In the genomic region with DNA sequence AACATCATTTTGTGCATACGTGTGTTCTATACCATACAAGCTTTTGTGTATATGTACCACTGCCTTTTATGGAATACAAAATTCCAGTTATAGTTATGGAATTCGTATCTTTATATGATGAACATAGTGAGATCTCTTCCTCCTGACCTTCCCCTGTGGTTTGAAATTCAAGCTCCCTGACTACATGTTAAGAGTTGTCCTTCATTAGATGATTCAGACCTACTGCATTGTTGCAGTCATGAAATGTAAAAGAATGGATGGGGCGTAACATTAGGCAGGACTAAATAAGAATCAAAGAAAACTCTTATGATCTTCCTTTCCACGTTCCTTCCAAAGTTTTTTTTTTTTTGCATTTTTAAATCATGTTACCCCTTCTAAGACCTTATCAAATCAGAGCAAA, we compare ENCODE assay signal across 28 cellular contexts.
"Had no signal": no experiment of that assay in that cellular context is flagged by ENCODE, and none has a peak within 500 bp of the region (broad histone marks: within the 10 kb centered on the region; RNA-seq: fewer than 3 reads in every experiment).

No MANE protein-coding gene starts in this region.

- H3K27ac Mint-ChIP-seq: natural killer cell; nephron; neural progenitor cell; progenitor cell of endocrine pancreas; stimulated activated effector memory CD8-positive, alpha-beta T cell treated with anti-CD3 and anti-CD28 coated beads, Interleukin-12 subunit alpha, Interleukin-12 subunit beta, amount 100 ng/mL, for 72 hours; stimulated activated naive B cell treated with anti-CD40 and anti-IgM and Interleukin-4, amounts not matched to agents 10 μg/mL and 1 μg/mL and 100 μg/mL, for 72 hours; stimulated activated naive CD8-positive, alpha-beta T cell treated with anti-CD3 and anti-CD28 coated beads, Interleukin-15, Interleukin-2, amounts not matched to agents 100 ng/mL and 50 ng/mL, for 24 hours had no signal

- DNase-seq: natural killer cell; occipital lobe; ovary; posterior cingulate gyrus; psoas muscle; right cardiac atrium; right lobe of liver; sigmoid colon; small intestine; stimulated activated CD4-positive, alpha-beta T cell treated with anti-CD3 and anti-CD28 coated beads, Interleukin-15, amount 100 ng/mL, for 24 hours; stimulated activated CD4-positive, alpha-beta T cell treated with anti-CD3 and anti-CD28 coated beads, Interleukin-2, amount 100 ng/mL, for 24 hours; stimulated activated CD4-positive, alpha-beta T cell treated with anti-CD3 and anti-CD28 coated beads, Interleukin-2, amount 100 ng/mL, for 48 hours; stimulated activated CD4-positive, alpha-beta T cell treated with anti-CD3 and anti-CD28 coated beads, Interleukin-4, amount 100 ng/mL, for 24 hours; stimulated activated naive B cell treated with anti-CD40 and anti-IgM and Interleukin-4, amounts not matched to agents 10 μg/mL and 1 μg/mL and 100 μg/mL, for 72 hours; stimulated activated naive CD4-positive, alpha-beta T cell treated with Interleukin-2 at 50 U/mL for 16 hours; stomach; thyroid gland; trophoblast cell; upper lobe of right lung; uterus had no signal

- H3K4me1 Mint-ChIP-seq: natural killer cell; nephron; stimulated activated effector memory CD8-positive, alpha-beta T cell treated with anti-CD3 and anti-CD28 coated beads, Interleukin-12 subunit alpha, Interleukin-12 subunit beta, amount 100 ng/mL, for 72 hours; stimulated activated naive B cell treated with anti-CD40 and anti-IgM and Interleukin-4, amounts not matched to agents 10 μg/mL and 1 μg/mL and 100 μg/mL, for 72 hours had no signal

- H3K9me3 ChIP-seq: ovary, psoas muscle, right lobe of liver, sigmoid colon, stomach, thoracic aorta, thyroid gland, tibial nerve, upper lobe of right lung, uterus had no signal

- H3K4me3 ChIP-seq: neural progenitor cell, ovary, psoas muscle, right lobe of liver, sigmoid colon, stomach, thoracic aorta, thyroid gland, tibial nerve, upper lobe of right lung, uterus had no signal

- H3K4me1 ChIP-seq: parathyroid adenoma, psoas muscle, right lobe of liver, sigmoid colon, stomach, thyroid gland, tibial nerve, upper lobe of right lung, uterus had no signal

- H3K36me3 ChIP-seq: neural progenitor cell, ovary, right lobe of liver, sigmoid colon, stomach, thoracic aorta, thyroid gland, tibial nerve, upper lobe of right lung, uterus had no signal

- H3K9me3 Mint-ChIP-seq: nephron; stimulated activated effector memory CD8-positive, alpha-beta T cell treated with anti-CD3 and anti-CD28 coated beads, Interleukin-12 subunit alpha, Interleukin-12 subunit beta, amount 100 ng/mL, for 72 hours; stimulated activated naive B cell treated with anti-CD40 and anti-IgM and Interleukin-4, amounts not matched to agents 10 μg/mL and 1 μg/mL and 100 μg/mL, for 72 hours; stimulated activated naive CD8-positive, alpha-beta T cell treated with anti-CD3 and anti-CD28 coated beads, Interleukin-15, Interleukin-2, amounts not matched to agents 100 ng/mL and 50 ng/mL, for 24 hours had no signal

- H3K4me3 Mint-ChIP-seq: natural killer cell; nephron; neural progenitor cell; stimulated activated effector memory CD8-positive, alpha-beta T cell treated with anti-CD3 and anti-CD28 coated beads, Interleukin-12 subunit alpha, Interleukin-12 subunit beta, amount 100 ng/mL, for 72 hours; stimulated activated naive B cell treated with anti-CD40 and anti-IgM and Interleukin-4, amounts not matched to agents 10 μg/mL and 1 μg/mL and 100 μg/mL, for 72 hours; stimulated activated naive CD8-positive, alpha-beta T cell treated with anti-CD3 and anti-CD28 coated beads, Interleukin-15, Interleukin-2, amounts not matched to agents 100 ng/mL and 50 ng/mL, for 24 hours had no signal

- H3K27me3 ChIP-seq: neural progenitor cell, ovary, right lobe of liver, sigmoid colon, stomach, thyroid gland, tibial nerve, upper lobe of right lung, uterus had no signal

- ATAC-seq: natural killer cell; psoas muscle; right cardiac atrium; right lobe of liver; stimulated activated effector memory CD8-positive, alpha-beta T cell treated with anti-CD3 and anti-CD28 coated beads, Interleukin-12 subunit alpha, Interleukin-12 subunit beta, amount 100 ng/mL, for 72 hours; stimulated activated naive B cell treated with anti-CD40 and anti-IgM and Interleukin-4, amounts not matched to agents 10 μg/mL and 1 μg/mL and 100 μg/mL, for 72 hours; upper lobe of right lung had no signal

- H3K27ac ChIP-seq: neural progenitor cell, ovary, parathyroid adenoma, psoas muscle, right lobe of liver, sigmoid colon, stomach, thoracic aorta, thyroid gland, tibial nerve, upper lobe of right lung, uterus had no signal

- H3K36me3 Mint-ChIP-seq: natural killer cell; stimulated activated effector memory CD8-positive, alpha-beta T cell treated with anti-CD3 and anti-CD28 coated beads, Interleukin-12 subunit alpha, Interleukin-12 subunit beta, amount 100 ng/mL, for 72 hours; stimulated activated naive B cell treated with anti-CD40 and anti-IgM and Interleukin-4, amounts not matched to agents 10 μg/mL and 1 μg/mL and 100 μg/mL, for 72 hours had no signal

- H3K27me3 Mint-ChIP-seq: progenitor cell of endocrine pancreas; stimulated activated naive B cell treated with anti-CD40 and anti-IgM and Interleukin-4, amounts not matched to agents 10 μg/mL and 1 μg/mL and 100 μg/mL, for 72 hours had no signal
